In genomic region chr4:128255906-128256305, GRCh38 we compare ENCODE assay signal across 27 cellular contexts.
"Had no signal": no experiment of that assay in that cellular context is flagged by ENCODE, and none has a peak within 500 bp of the region (broad histone marks: within the 10 kb centered on the region; RNA-seq: fewer than 3 reads in every experiment).

No MANE protein-coding gene starts in this region.

- H3K36me3 ChIP-seq: left ventricle myocardium inferior, neural progenitor cell, neutrophil, right atrium auricular region, right lobe of liver, tibial nerve, upper lobe of left lung, vagina had no signal

- H3K9ac ChIP-seq: neural progenitor cell, parathyroid adenoma had no signal

- H3K4me2 ChIP-seq: neural progenitor cell, smooth muscle cell had no signal

- H2AFZ ChIP-seq: neural progenitor cell, parathyroid adenoma had no signal

- H3K27me3 ChIP-seq: neural progenitor cell, neutrophil, right atrium auricular region, right lobe of liver, tibial nerve, upper lobe of left lung, vagina had no signal

- H3K4me3 ChIP-seq: left ventricle myocardium inferior, lung, neural progenitor cell, right atrium auricular region, right lobe of liver, smooth muscle cell, tibial nerve, upper lobe of left lung, vagina had no signal

- DNase-seq: hypothalamus; immature natural killer cell; kidney; left ventricle myocardium inferior; mesendoderm; naive B cell; natural killer cell; nephron progenitor cell; occipital lobe; right lobe of liver; stimulated activated CD4-positive, alpha-beta T cell treated with anti-CD3 and anti-CD28 coated beads, Interleukin-1b, Interleukin-23, amount 100 ng/mL, for 48 hours; stimulated activated CD4-positive, alpha-beta T cell treated with anti-CD3 and anti-CD28 coated beads, Interleukin-2, amount 100 ng/mL, for 48 hours; stimulated activated CD4-positive, alpha-beta T cell treated with anti-CD3 and anti-CD28 coated beads, Interleukin-4, amount 100 ng/mL, for 4 hours; stimulated activated CD8-positive, alpha-beta memory T cell treated with anti-CD3 and anti-CD28 coated beads, Interleukin-4, amount 100 ng/mL, for 48 hours; stimulated activated naive CD4-positive, alpha-beta T cell treated with Interleukin-2 at 50 U/mL for 16 hours; stimulated activated naive CD8-positive, alpha-beta T cell treated with anti-CD3 and anti-CD28 coated beads, Interleukin-15, amount 100 ng/mL, for 72 hours; substantia nigra; upper lobe of left lung had no signal

- ATAC-seq: natural killer cell; right lobe of liver; stimulated activated memory B cell treated with anti-CD40 and anti-IgM and Interleukin-4, amounts not matched to agents 10 μg/mL and 1 μg/mL and 100 μg/mL, for 72 hours; stimulated activated naive CD8-positive, alpha-beta T cell treated with anti-CD3 and anti-CD28 coated beads, Interleukin-15, amount 100 ng/mL, for 72 hours had no signal

- H3K79me2 ChIP-seq: parathyroid adenoma had no signal

- H3K4me1 ChIP-seq: left ventricle myocardium inferior, neural progenitor cell, parathyroid adenoma, right atrium auricular region, right lobe of liver, tibial nerve, upper lobe of left lung, vagina had no signal

- H3K9me3 ChIP-seq: left ventricle myocardium inferior, neutrophil, right atrium auricular region, right lobe of liver, tibial nerve, upper lobe of left lung, vagina had no signal

- H3K27ac ChIP-seq: left ventricle myocardium inferior, neural progenitor cell, neutrophil, parathyroid adenoma, right atrium auricular region, right lobe of liver, tibial nerve, upper lobe of left lung, vagina had no signal
